21 cellular contexts compared by ENCODE assay signal in the genomic region with DNA sequence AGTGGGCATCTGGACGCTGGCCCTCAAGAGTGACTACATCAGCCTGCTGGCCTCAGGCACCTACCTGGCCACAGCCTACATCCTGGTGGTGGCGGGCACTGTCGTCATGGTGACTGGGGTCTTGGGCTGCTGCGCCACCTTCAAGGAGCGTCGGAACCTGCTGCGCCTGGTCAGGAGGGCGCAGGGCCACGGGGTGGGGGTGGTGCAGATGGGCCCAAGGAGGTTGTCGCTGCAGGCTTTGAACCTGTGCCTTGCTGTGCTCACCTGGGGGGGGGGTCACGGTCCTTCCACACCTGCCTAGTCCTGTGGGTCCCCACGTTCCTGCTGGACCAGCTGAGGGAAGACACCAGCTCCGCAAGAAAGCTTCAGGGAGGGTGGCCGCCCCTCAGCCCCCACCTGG. TPM values are rescaled to one million over a fixed set of nuclear protein-coding genes. Genes with fewer than 3 reads are reported as not detected.
DNase-seq lines count a peak whose midpoint lies in the region; ATAC-seq, FAIRE-seq and TF ChIP-seq lines count a peak whose summit lies in the region.
"Had no signal": no experiment of that assay in that cellular context is flagged by ENCODE, and none has a peak within 500 bp of the region (broad histone marks: within the 10 kb centered on the region; RNA-seq: fewer than 3 reads in every experiment).

No MANE protein-coding gene starts in this region.

- no peak for TF ChIP-seq EP300 in stomach (IDR thresholded peaks at IDR 0.05)

- TF ChIP-seq CTCF in left ventricle myocardium inferior (IDR thresholded peaks at IDR 0.05; ENCODE audit: borderline replicate concordance) = no peak
- TF ChIP-seq CTCF in stomach (IDR thresholded peaks at IDR 0.05) = no peak

- H3K4me3 ChIP-seq in left ventricle myocardium inferior = no peak overlapping the region
- H3K4me3 ChIP-seq in stomach = no peak overlapping the region
- H3K4me3 ChIP-seq: BLaER1, left lung, neural progenitor cell, psoas muscle, vagina had no signal

- intact Hi-C loops in left ventricle myocardium inferior (cut with micrococcal nuclease) = no loop called here
- intact Hi-C loops in Right ventricle myocardium superior (cut with DNase I) = no loop called here
- intact Hi-C loops in stomach (cut with DNase I; ENCODE audit: low total_unique reads) = no loop called here

- H3K9me3 ChIP-seq in left ventricle myocardium inferior (replicated peaks) (no peaks in the 10 kb centered on the region), stomach (no peaks in the 10 kb centered on the region)
- H3K9me3 ChIP-seq: BLaER1, left lung, psoas muscle, vagina had no signal

- no peak for ATAC-seq in Right ventricle myocardium superior (ENCODE audit: poor library complexity)
- ATAC-seq: left lung, psoas muscle had no signal

- 85 to 89% (median 87%) methylated on average over 10 to 14 of the region's 14 CpGs for WGBS in stomach, 5 donors

- H3K27ac ChIP-seq in left ventricle myocardium inferior (replicated peaks) = peak overlapping the region; percentile 45
- H3K27ac ChIP-seq in stomach = peak overlapping the region in 4 of 5 donors; percentile 4 to 98 (median 91)
- H3K27ac ChIP-seq: BLaER1, left lung, neural progenitor cell, vagina had no signal

- no peaks in the 10 kb centered on the region for H3K27me3 ChIP-seq in left ventricle myocardium inferior (ENCODE audit: low read depth)
- peaks cover 0 to 14% (median 4%) of the 10 kb centered on the region in 3 donors for H3K27me3 ChIP-seq in stomach
- H3K27me3 ChIP-seq: vagina had no signal

- H3K36me3 ChIP-seq in left ventricle myocardium inferior (peaks cover 50% of the 10 kb centered on the region), stomach (peaks cover 41 to 55% (median 50%) of the 10 kb centered on the region in 4 donors)
- H3K36me3 ChIP-seq: neural progenitor cell had no signal

- H3K4me1 ChIP-seq in left ventricle myocardium inferior (peaks cover 95% of the 10 kb centered on the region), stomach (peaks cover 64 to 96% (median 92%) of the 10 kb centered on the region in 4 donors)

- no peak for TF ChIP-seq POLR2A in stomach (IDR thresholded peaks at IDR 0.05)

- DNase-seq in left ventricle myocardium inferior = no peak
- no peak for DNase-seq in Right ventricle myocardium superior
- no peak for DNase-seq in stomach
- no peak for DNase-seq in RCC 7860 (ENCODE audit: low spot score)
- DNase-seq: activated CD4-positive, CD25-positive, alpha-beta regulatory T cell treated with anti-CD3 and anti-CD28 coated beads, Interleukin-2, amount 50 U/mL, for 72 hours; activated CD8-positive, alpha-beta memory T cell treated with anti-CD3 and anti-CD28 coated beads for 24 hours; activated naive CD4-positive, alpha-beta T cell treated with anti-CD3 and anti-CD28 coated beads, Interleukin-2, amount 50 U/mL, for 16 hours; aorta; Calu3; effector memory CD4-positive, alpha-beta T cell; left lung; NCI-H2107; NCI-H510A; psoas muscle; stimulated activated CD8-positive, alpha-beta memory T cell treated with anti-CD3 and anti-CD28 coated beads, Interleukin-4, amount 100 ng/mL, for 48 hours; substantia nigra had no signal

- FAIRE-seq in RCC 7860 (lab: Jason Lieb, UNC) = no peak
- FAIRE-seq: A204.1, GM18507 had no signal

RNA-seq across cellular contexts. Expression of a gene that starts 3.5 kb away (rescaled TPM):
- total RNA-seq in left ventricle myocardium inferior = 408 TPM
- total RNA-seq in Right ventricle myocardium superior = 405 TPM
- total RNA-seq in stomach = 100 to 1,000 TPM; 103 to 293 (median 157) TPM
- polyA plus RNA-seq in stomach = 100 to 1,000 TPM in 2 of 3 donors, 10 to 100 TPM in 1; 66.7 to 262 (median 206) TPM

RNA-seq across cellular contexts. Expression of a gene that starts 6.1 kb away (rescaled TPM):
- total RNA-seq in left ventricle myocardium inferior (226 TPM), Right ventricle myocardium superior (267 TPM), stomach (100 to 1,000 TPM in 1 of 5 donors, 10 to 100 TPM in 4; 13.8 to 407 (median 63.4) TPM)
- polyA plus RNA-seq in stomach = 100 to 1,000 TPM; 130 to 160 (median 152) TPM

RNA-seq across cellular contexts. Expression of a gene that starts 6.4 kb away (rescaled TPM):
- 33.0 TPM for total RNA-seq in left ventricle myocardium inferior
- total RNA-seq in Right ventricle myocardium superior = 40.5 TPM
- total RNA-seq in stomach = 100 to 1,000 TPM in 1 of 5 donors, 10 to 100 TPM in 4; 20.5 to 116 (median 29.7) TPM
- polyA plus RNA-seq in stomach = 10 to 100 TPM; 10.5 to 29.8 (median 26.4) TPM

RNA-seq across cellular contexts. Expression of a gene that starts 8.6 kb away (rescaled TPM):
- total RNA-seq in left ventricle myocardium inferior (23.2 TPM), Right ventricle myocardium superior (18.9 TPM), stomach (100 to 1,000 TPM in 4 of 5 donors, 10 to 100 TPM in 1; 12.7 to 556 (median 165) TPM)
- polyA plus RNA-seq in stomach = 100 to 1,000 TPM; 105 to 133 (median 119) TPM

RNA-seq across cellular contexts. Expression of a gene that starts 17.6 kb away (rescaled TPM):
- 300 TPM for total RNA-seq in left ventricle myocardium inferior
- total RNA-seq in Right ventricle myocardium superior = 346 TPM
- total RNA-seq in stomach = 100 to 1,000 TPM in 3 of 5 donors, 10 to 100 TPM in 2; 33.4 to 385 (median 139) TPM
- 10 to 100 TPM; 41.7 to 85.1 (median 77.8) TPM for polyA plus RNA-seq in stomach
